In the genomic region with DNA sequence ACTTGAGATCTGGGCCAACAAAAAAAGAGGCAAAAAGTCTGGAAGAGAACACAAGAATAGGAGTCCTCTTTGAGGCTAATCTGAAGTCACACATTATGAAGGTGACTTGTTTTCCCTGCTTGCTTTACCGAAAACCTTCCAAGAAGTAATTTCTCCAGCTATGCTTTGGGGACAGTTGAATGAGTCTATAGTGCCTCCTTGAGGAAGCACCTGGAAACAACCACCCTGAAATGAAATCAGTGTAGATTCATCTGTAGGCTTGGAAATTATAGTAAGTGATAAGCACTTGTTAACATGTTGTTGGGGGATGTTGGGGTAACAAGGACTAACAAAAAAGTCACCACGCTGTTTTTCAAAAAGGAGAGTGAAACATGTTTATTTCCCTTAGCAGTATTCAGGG, we compare ENCODE assay signal across 9 cellular contexts. TPM values are rescaled to one million over a fixed set of nuclear protein-coding genes. Genes with fewer than 3 reads are reported as not detected.
A peak's percentile ranks its signal among the peaks of the same experiment; 100 is the strongest.
DNase-seq lines count a peak whose midpoint lies in the region; ATAC-seq and TF ChIP-seq lines count a peak whose summit lies in the region.
"Had no signal": no experiment of that assay in that cellular context is flagged by ENCODE, and none has a peak within 500 bp of the region (broad histone marks: within the 10 kb centered on the region; RNA-seq: fewer than 3 reads in every experiment).

No MANE protein-coding gene starts in this region.

- ATAC-seq in activated naive CD4-positive, alpha-beta T cell treated with anti-CD3 and anti-CD28 coated beads, Interleukin-2, amount 50 U/mL, for 72 hours: peak; percentile 29 to 64
- ATAC-seq in HG03095 (IDR thresholded peaks at IDR 0.05; ENCODE audit: unreplicated experiment) (no peak), GM18858 (IDR thresholded peaks at IDR 0.05; ENCODE audit: unreplicated experiment) (no peak), left ventricle myocardium superior (no peak)

- no peak overlapping the region for H2AFZ ChIP-seq in OCI-LY3 (ENCODE audit: low read depth, low read length)

- peak in 1 of 2 donors; percentile 7 for DNase-seq in activated naive CD4-positive, alpha-beta T cell treated with anti-CD3 and anti-CD28 coated beads, Interleukin-2, amount 50 U/mL, for 72 hours (ENCODE audit: low spot score in 2 of 2)
- DNase-seq in activated naive CD4-positive, alpha-beta T cell (lab: John Stamatoyannopoulos, UW): no peak
- no peak for DNase-seq in epithelial cell of proximal tubule (ENCODE audit: low read depth)
- no peak for DNase-seq in tibial nerve (ENCODE audit: low spot score in 2 of 2)
- DNase-seq in left ventricle myocardium superior: no peak
- DNase-seq: activated gamma-delta T cell had no signal

- H3K4me1 ChIP-seq in OCI-LY3 (ENCODE audit: low read length) (no peaks in the 10 kb centered on the region), tibial nerve (no peaks in the 10 kb centered on the region)

- H4K20me1 ChIP-seq in OCI-LY3 (ENCODE audit: insufficient read depth, low read length): no peaks in the 10 kb centered on the region

- H3K9me3 Mint-ChIP-seq in activated naive CD4-positive, alpha-beta T cell treated with anti-CD3 and anti-CD28 coated beads, Interleukin-2, amount 50 U/mL, for 72 hours: no peaks in the 10 kb centered on the region

- H3K9me3 ChIP-seq in OCI-LY3 (ENCODE audit: insufficient read depth, low read length) (no peaks in the 10 kb centered on the region), tibial nerve (no peaks in the 10 kb centered on the region)

- TF ChIP-seq POLR2A in tibial nerve (IDR thresholded peaks at IDR 0.05): no peak

- intact Hi-C loops in left ventricle myocardium superior (cut with micrococcal nuclease): no loop called here

- H3K4me3 ChIP-seq in OCI-LY3 (ENCODE audit: low read length) (no peak overlapping the region), epithelial cell of proximal tubule (ENCODE audit: low read depth, low read length) (no peak overlapping the region), tibial nerve (no peak overlapping the region)

- no peak for TF ChIP-seq EP300 in tibial nerve (IDR thresholded peaks at IDR 0.05)

- H3K4me2 ChIP-seq in OCI-LY3 (ENCODE audit: low read length): no peak overlapping the region

- 68 to 71% methylated on average over 2 of the region's 2 CpGs for WGBS in tibial nerve, 2 donors

- TF ChIP-seq CTCF in OCI-LY3 (IDR thresholded peaks at IDR 0.05; ENCODE audit: low read depth, low read length) (peak; percentile 78), epithelial cell of proximal tubule (conservative IDR thresholded peaks at IDR 0.05; ENCODE audit: low read depth, low read length) (peak; percentile 82), tibial nerve (IDR thresholded peaks at IDR 0.05) (peak; percentile 5 to 33 (median 26))

- no peak overlapping the region for H3K27ac Mint-ChIP-seq in activated naive CD4-positive, alpha-beta T cell treated with anti-CD3 and anti-CD28 coated beads, Interleukin-2, amount 50 U/mL, for 72 hours

- peaks cover 12% of the 10 kb centered on the region; the same call in 1 of the 2 replicates for H3K27me3 ChIP-seq in OCI-LY3 (ENCODE audit: low read depth, low read length)
- no peaks in the 10 kb centered on the region for H3K27me3 ChIP-seq in tibial nerve

- H3K27ac ChIP-seq in OCI-LY3 (ENCODE audit: low read length) (no peak overlapping the region), tibial nerve (no peak overlapping the region)

- H3K9ac ChIP-seq in OCI-LY3 (ENCODE audit: low read length): no peak overlapping the region

- H3K36me3 ChIP-seq in OCI-LY3 (replicated peaks; ENCODE audit: low read depth, low read length) (no peaks in the 10 kb centered on the region), tibial nerve (no peaks in the 10 kb centered on the region)

- no peaks in the 10 kb centered on the region for H3K79me2 ChIP-seq in OCI-LY3 (ENCODE audit: low read length)

- H3K36me3 Mint-ChIP-seq in activated naive CD4-positive, alpha-beta T cell treated with anti-CD3 and anti-CD28 coated beads, Interleukin-2, amount 50 U/mL, for 72 hours: no peaks in the 10 kb centered on the region

RNA-seq across cellular contexts. Expression of gene RPTN, which starts 23.4 kb away (rescaled TPM):
- not detected for total RNA-seq in activated naive CD4-positive, alpha-beta T cell treated with anti-CD3 and anti-CD28 coated beads, Interleukin-2, amount 50 U/mL, for 72 hours
- total RNA-seq in epithelial cell of proximal tubule (not detected in 2 replicates), tibial nerve (not detected), left ventricle myocardium superior (not detected)

RNA-seq across cellular contexts. Expression of gene HRNR, which starts 41.6 kb away (rescaled TPM):
- not detected for total RNA-seq in activated naive CD4-positive, alpha-beta T cell treated with anti-CD3 and anti-CD28 coated beads, Interleukin-2, amount 50 U/mL, for 72 hours
- total RNA-seq in epithelial cell of proximal tubule (not detected in 2 replicates), tibial nerve (not detected), left ventricle myocardium superior (not detected)

Comparison
In these comparisons a context has a peak if more than half of its experiments do, and no peak if none do; other contexts are left out.
1. ATAC-seq: peak in activated naive CD4-positive, alpha-beta T cell treated with anti-CD3 and anti-CD28 coated beads, Interleukin-2, amount 50 U/mL, for 72 hours (2 of 2); none in HG03095 (single experiment), GM18858 (single experiment) and left ventricle myocardium superior (single experiment).
2. CTCF ChIP-seq: peak in every context shown above with its lines; median percentile 82 in epithelial cell of proximal tubule; 78 in OCI-LY3; 26 in tibial nerve.